ENCODE assay signal across 9 cellular contexts in the genomic region with DNA sequence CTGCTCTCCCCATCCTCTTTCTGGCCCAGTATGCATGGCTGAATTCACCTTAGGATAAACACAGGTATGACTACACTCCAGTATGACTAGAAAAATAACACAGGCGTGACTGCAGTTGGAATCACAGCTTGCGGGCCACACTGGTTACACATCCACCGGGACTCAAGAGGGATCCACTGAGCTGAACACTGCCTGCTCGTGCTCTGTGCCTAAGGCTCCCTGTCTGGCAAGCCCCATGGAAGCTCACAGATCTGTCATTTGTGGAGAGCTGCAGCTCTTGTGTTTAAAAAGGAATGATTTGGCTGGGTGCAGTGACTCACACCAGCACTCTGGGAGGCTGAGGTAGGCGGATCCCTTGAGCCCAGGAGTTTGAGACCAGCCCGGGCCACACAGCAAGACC. TPM values are rescaled to one million over a fixed set of nuclear protein-coding genes. Genes with fewer than 3 reads are reported as not detected.
DNase-seq lines count a peak whose midpoint lies in the region; ATAC-seq, FAIRE-seq and TF ChIP-seq lines count a peak whose summit lies in the region.
"Had no signal": no experiment of that assay in that cellular context is flagged by ENCODE, and none has a peak within 500 bp of the region (broad histone marks: within the 10 kb centered on the region; RNA-seq: fewer than 3 reads in every experiment).

No MANE protein-coding gene starts in this region.

- no peak for FAIRE-seq in GM12878 (lab: Jason Lieb, UNC)

- H2AFZ ChIP-seq in GM12878 (ENCODE audit: control insufficient read depth, low read depth, low read length): no peak overlapping the region

- H3K36me3 ChIP-seq in HEK293 (ENCODE audit: control insufficient read depth in 2 of 2, insufficient read depth in 1 of 2, low read length in 2 of 2) (no peaks in the 10 kb centered on the region), GM12878 (ENCODE audit: control insufficient read depth in 2 of 2, insufficient read depth in 2 of 2, low read length in 1 of 2) (peaks cover 8 to 9% of the 10 kb centered on the region in 2 experiments), kidney epithelial cell (ENCODE audit: control insufficient read depth, insufficient read depth, low read length) (no peaks in the 10 kb centered on the region)

- H3K27me3 Mint-ChIP-seq in mesothelial cell of epicardium (ENCODE audit: low read depth): no peaks in the 10 kb centered on the region

- H3K4me1 ChIP-seq in HEK293 (ENCODE audit: control insufficient read depth, insufficient read depth, low read length) (no peaks in the 10 kb centered on the region), GM12878 (ENCODE audit: control insufficient read depth, insufficient read depth, low read length) (peaks cover 59% of the 10 kb centered on the region)

- WGBS in GM12878 (ENCODE audit: insufficient coverage, insufficient replicate concordance, low lambda C conversion rate, missing lambda C conversion rate): 24% methylated on average over 6 of the region's 6 CpGs

- CTCF ChIA-PET in HEK293 (lab: Yijun Ruan, JAX) (interaction anchor here (1.2 kb wide), 1 partner anchor 10 kb away, joined by 3 read pairs; no protein-coding TSS in a partner anchor), GM12878 (lab: Yijun Ruan, JAX) (interaction anchor here (0.7 to 7.7 kb wide), 8 partner anchors 9 to 95 kb away, joined by 3 to 87 read pairs (median 4); no protein-coding TSS in a partner anchor)

- H3K27ac ChIP-seq in HEK293 (ENCODE audit: extremely low read depth, low read depth, low read length) (no peak overlapping the region), GM12878 (ENCODE audit: control insufficient read depth, insufficient read depth) (peak overlapping the region; percentile 82)

- no peak for TF ChIP-seq EP300 in GM12878 (IDR thresholded peaks at IDR 0.05; ENCODE audit: borderline replicate concordance in 1 of 2, control insufficient read depth in 1 of 2, low read depth in 2 of 2, low read length in 2 of 2)

- ATAC-seq in GM12878: no peak

- H3K9me3 ChIP-seq in HEK293 (ENCODE audit: control insufficient read depth, insufficient read depth, low read depth, low read length) (no peaks in the 10 kb centered on the region), GM12878 (replicated peaks; ENCODE audit: control insufficient read depth, insufficient read depth, low read length) (no peaks in the 10 kb centered on the region; the same call in 2 of the 3 replicates)

- SMC1A ChIA-PET in GM12878 (lab: Charles Lee; ENCODE audit: uncharacterized antibody, unreplicated experiment): interaction anchor here (0.6 to 9.9 kb wide), 10 partner anchors 9 to 56 kb away, joined by 3 to 139 read pairs (median 12); no protein-coding TSS in a partner anchor

- H3K36me3 Mint-ChIP-seq in mesothelial cell of epicardium: peaks cover 11% of the 10 kb centered on the region

- H3K4me3 ChIP-seq in HEK293 (ENCODE audit: low read depth, low read length) (no peak overlapping the region), GM12878 (no peak overlapping the region), kidney epithelial cell (ENCODE audit: low read depth, low read length) (no peak overlapping the region)

- no peak for TF ChIP-seq CTCF in HEK293 (tag by site-specific recombination; IDR thresholded peaks at IDR 0.05)
- TF ChIP-seq CTCF in GM12878 (IDR thresholded peaks at IDR 0.05 in 2 of 3, conservative IDR thresholded peaks at IDR 0.05 in 1 of 3; ENCODE audit: control insufficient read depth in 2 of 3, extremely low read depth in 1 of 3, insufficient read depth in 1 of 3, low read depth in 3 of 3, low read length in 3 of 3): no peak
- peak; percentile 47 for TF ChIP-seq CTCF in kidney epithelial cell (IDR thresholded peaks at IDR 0.05; ENCODE audit: insufficient read depth, low read length, poor library complexity, severe bottlenecking)
- TF ChIP-seq CTCF in mesothelial cell of epicardium (IDR thresholded peaks at IDR 0.05; ENCODE audit: unreplicated experiment): no peak

- no peak for TF ChIP-seq POLR2A in GM12878 (IDR thresholded peaks at IDR 0.05; ENCODE audit: low read depth, low read length)
- no peak for TF ChIP-seq POLR2A in erythroblast (IDR thresholded peaks at IDR 0.05; ENCODE audit: low read length)

- no TSS peak for BruUV-seq in GM12878 (replicated peaks; lab: Mats Ljungman, UMichigan)

- TF ChIP-seq RAD21 in GM12878 (IDR thresholded peaks at IDR 0.05; ENCODE audit: insufficient read depth, low read depth, low read length): no peak

- in situ Hi-C loops in GM12878 (cut with MboI): no loop called here

- peak; percentile 58 for DNase-seq in AG20443 (ENCODE audit: low spot score)
- no peak for DNase-seq in GM12878 (ENCODE audit: low read depth, low spot score)
- peak; percentile 83 for DNase-seq in kidney epithelial cell (ENCODE audit: low read depth)
- DNase-seq in mesothelial cell of epicardium (ENCODE audit: low spot score in 2 of 2, unreplicated experiment in 2 of 2): no peak
- no peak for DNase-seq in stimulated activated CD4-positive, alpha-beta T cell treated with anti-CD3 and anti-CD28 coated beads, Interleukin-4, amount 100 ng/mL, for 4 hours
- DNase-seq in erythroblast (lab: John Stamatoyannopoulos, UW): no peak
- no peak for DNase-seq in NCI-H526 (lab: John Stamatoyannopoulos, UW)
- DNase-seq: activated CD4-positive, alpha-beta T cell treated with anti-CD3 and anti-CD28 coated beads for 4 hours had no signal

- intact Hi-C loops in GM12878 (cut with micrococcal nuclease; ENCODE audit: unreplicated experiment): no loop called here

- H3K4me3 Mint-ChIP-seq in mesothelial cell of epicardium: no peak overlapping the region

- H3K4me2 ChIP-seq in GM12878 (ENCODE audit: control insufficient read depth, insufficient read depth): peak overlapping the region; percentile 60

- RAD21 ChIA-PET in GM12878 (lab: Charles Lee; ENCODE audit: unreplicated experiment): interaction anchor here (1.3 to 8.3 kb wide), 8 partner anchors 10 to 48 kb away, joined by 4 to 179 read pairs (median 7); partner anchors contain the start of gene VOPP1

- peaks cover under 1% of the 10 kb centered on the region for H3K4me1 Mint-ChIP-seq in mesothelial cell of epicardium

- POLR2A ChIA-PET in HEK293 (lab: Yijun Ruan, JAX): no interaction called here
- POLR2A ChIA-PET in GM12878 (lab: Charles Lee): interaction anchor here (1.0 to 6.8 kb wide), 5 partner anchors 9 to 36 kb away, joined by 3 to 123 read pairs (median 13); no protein-coding TSS in a partner anchor

- peaks cover 98% of the 10 kb centered on the region for H3K79me2 ChIP-seq in GM12878 (ENCODE audit: control insufficient read depth, insufficient read depth, low read length)

- peaks cover 4% of the 10 kb centered on the region for H3K9me3 Mint-ChIP-seq in mesothelial cell of epicardium

- H3K9ac ChIP-seq in GM12878 (ENCODE audit: control insufficient read depth, insufficient read depth, low read length): no peak overlapping the region

- H4K20me1 ChIP-seq in GM12878 (ENCODE audit: control insufficient read depth, insufficient read depth): peaks cover 6% of the 10 kb centered on the region; the same call in 1 of the 2 replicates

- no peaks in the 10 kb centered on the region for H3K27me3 ChIP-seq in GM12878 (replicated peaks in 1 of 2; ENCODE audit: control insufficient read depth in 2 of 2, insufficient read depth in 2 of 2, low read length in 1 of 2)
- H3K27me3 ChIP-seq in kidney epithelial cell (ENCODE audit: control insufficient read depth, insufficient read depth, low read length): no peaks in the 10 kb centered on the region

- no peak overlapping the region for H3K27ac Mint-ChIP-seq in mesothelial cell of epicardium

TF ChIP-seq in HEK293, 187 proteins besides CTCF, POLR2A, EP300 and RAD21:
- no peak for TF ChIP-seq RBAK (tag by site-specific recombination; IDR thresholded peaks at IDR 0.05)
- TF ChIP-seq ZIC2 (tag by site-specific recombination; IDR thresholded peaks at IDR 0.05): 0 out of 2 replicates have a peak, but pooled peaks have one; percentile 13

TF ChIP-seq in GM12878, 131 proteins besides CTCF, POLR2A, EP300 and RAD21:
- TF ChIP-seq ZNF24 (IDR thresholded peaks at IDR 0.05): no peak
- peak; percentile 43; the same call in 1 of the 2 replicates for TF ChIP-seq EED (IDR thresholded peaks at IDR 0.05; ENCODE audit: low read depth)
- no peak for TF ChIP-seq RAD51 (IDR thresholded peaks at IDR 0.05)
- no peak for TF ChIP-seq KAT2A (conservative IDR thresholded peaks at IDR 0.05; ENCODE audit: control insufficient read depth, low read depth, low read length)

RNA-seq across cellular contexts. Expression of gene VOPP1, which starts 26.8 kb away (rescaled TPM):
- 130 and 131 TPM in 2 replicates for total RNA-seq in GM12878 (2013; cell fraction: nucleolus; rRNA removed)
- total RNA-seq in GM12878 (2014; rRNA removed) (198 and 200 TPM in 2 replicates), GM12878 (2014; rRNA removed; fragmentation: Illumina TruSeq; extraction: Trizol) (135 and 144 TPM in 2 replicates), GM12878 (2021) (205 and 206 TPM in 2 replicates), kidney epithelial cell (115 and 118 TPM in 2 replicates), mesothelial cell of epicardium (42.4 to 43.1 TPM (median 42.8 TPM) in 3 replicates)
- 123 TPM for polyA plus RNA-seq in GM12878 (2011; ENCODE audit: low read depth)
- polyA plus RNA-seq in GM12878 (2011; rRNA removed) (101 and 118 TPM in 2 replicates), GM12878 (2014; fragmentation: Illumina TruSeq; extraction: Trizol) (116 and 141 TPM in 2 replicates), GM12878 (2014; fragmentation: Nextera tagmentation; extraction: Ambion mirVana) (10 to 100 TPM; 32.8 to 78.5 TPM), GM12878 (2014; rRNA removed) (203 and 212 TPM in 2 replicates), GM12878 (2016; fragmentation: Nextera tagmentation; extraction: Ambion mirVana) (10 to 100 TPM; 54.4 to 71.5 TPM)
- 103 and 118 TPM in 2 replicates for polyA plus RNA-seq in GM12878 (2011; cell fraction: cytosol; rRNA removed)
- polyA plus RNA-seq in GM12878 (2011; cell fraction: nucleus; rRNA removed): 51.0 and 62.5 TPM in 2 replicates
- polyA plus RNA-seq in GM12878 (2012): 135 and 137 TPM in 2 replicates
- polyA minus RNA-seq in GM12878 (2011; rRNA and poly(A)+ RNA removed): 139 and 160 TPM in 2 replicates
- polyA minus RNA-seq in GM12878 (2011; cell fraction: cytosol; rRNA and poly(A)+ RNA removed): 60.1 and 81.5 TPM in 2 replicates
- polyA minus RNA-seq in GM12878 (2011; cell fraction: nucleus; rRNA and poly(A)+ RNA removed): 37.2 and 80.3 TPM in 2 replicates

Comparison
In these comparisons a context has a peak if more than half of its experiments do, and no peak if none do; other contexts are left out.
1. DNase-seq: peak in AG20443 (single experiment) and kidney epithelial cell (single experiment); none in GM12878 (single experiment), mesothelial cell of epicardium (0 of 2), stimulated activated CD4-positive, alpha-beta T cell treated with anti-CD3 and anti-CD28 coated beads, Interleukin-4, amount 100 ng/mL, for 4 hours (0 of 2), erythroblast (0 of 2) and NCI-H526 (0 of 2).